17 cellular contexts compared by ENCODE assay signal in genomic region chr4:48021086-48021485, GRCh38. TPM values are rescaled to one million over a fixed set of nuclear protein-coding genes. Genes with fewer than 3 reads are reported as not detected.
DNase-seq lines count a peak whose midpoint lies in the region; ATAC-seq and TF ChIP-seq lines count a peak whose summit lies in the region.
"Had no signal": no experiment of that assay in that cellular context is flagged by ENCODE, and none has a peak within 500 bp of the region (broad histone marks: within the 10 kb centered on the region; RNA-seq: fewer than 3 reads in every experiment).

No MANE protein-coding gene starts in this region.

- POLR2A ChIA-PET in activated CD4-positive, alpha-beta T cell treated with anti-CD3 and anti-CD28 coated beads for 36 hours (lab: Charles Lee) = no interaction called here

- H3K36me3 Mint-ChIP-seq in activated CD4-positive, alpha-beta T cell treated with anti-CD3 and anti-CD28 coated beads for 36 hours (ENCODE audit: low read depth) = peaks cover 7% of the 10 kb centered on the region
- H3K36me3 Mint-ChIP-seq in activated naive CD4-positive, alpha-beta T cell treated with anti-CD3 and anti-CD28 coated beads, Interleukin-2, amount 50 U/mL, for 24 hours = peaks cover 8% of the 10 kb centered on the region
- H3K36me3 Mint-ChIP-seq in stimulated activated effector memory CD8-positive, alpha-beta T cell treated with anti-CD3 and anti-CD28 coated beads, Interleukin-12 subunit alpha, Interleukin-12 subunit beta, amount 100 ng/mL, for 72 hours = no peaks in the 10 kb centered on the region

- CTCF ChIA-PET in activated CD4-positive, alpha-beta T cell treated with anti-CD3 and anti-CD28 coated beads for 36 hours (lab: Charles Lee) = no interaction called here

- no peak for DNase-seq in activated CD4-positive, alpha-beta T cell treated with anti-CD3 and anti-CD28 coated beads for 36 hours
- DNase-seq in activated CD4-positive, alpha-beta T cell treated with anti-CD3 and anti-CD28 coated beads for 4 hours = no peak
- DNase-seq in activated naive CD4-positive, alpha-beta T cell (lab: John Stamatoyannopoulos, UW) = no peak
- DNase-seq in stimulated activated effector memory CD8-positive, alpha-beta T cell treated with anti-CD3 and anti-CD28 coated beads, Interleukin-12 subunit alpha, Interleukin-12 subunit beta, amount 100 ng/mL, for 72 hours (ENCODE audit: low spot score in 2 of 2) = no peak
- DNase-seq in heart left ventricle = no peak
- DNase-seq: 8988T; AML-193; Caco-2; CD8-positive, alpha-beta memory T cell; DND-41; GDM1; GOT3 had no signal

- peaks cover 2% of the 10 kb centered on the region for H3K9me3 Mint-ChIP-seq in activated CD4-positive, alpha-beta T cell treated with anti-CD3 and anti-CD28 coated beads for 36 hours (ENCODE audit: low read depth)
- no peaks in the 10 kb centered on the region for H3K9me3 Mint-ChIP-seq in activated naive CD4-positive, alpha-beta T cell treated with anti-CD3 and anti-CD28 coated beads, Interleukin-2, amount 50 U/mL, for 24 hours
- no peaks in the 10 kb centered on the region for H3K9me3 Mint-ChIP-seq in stimulated activated effector memory CD8-positive, alpha-beta T cell treated with anti-CD3 and anti-CD28 coated beads, Interleukin-12 subunit alpha, Interleukin-12 subunit beta, amount 100 ng/mL, for 72 hours
- H3K9me3 Mint-ChIP-seq: CD8-positive, alpha-beta memory T cell had no signal

- TF ChIP-seq POLR2A in heart left ventricle (IDR thresholded peaks at IDR 0.05) = no peak

- peak; percentile 64 for ATAC-seq in activated CD4-positive, alpha-beta T cell treated with anti-CD3 and anti-CD28 coated beads for 36 hours
- ATAC-seq in stimulated activated effector memory CD8-positive, alpha-beta T cell treated with anti-CD3 and anti-CD28 coated beads, Interleukin-12 subunit alpha, Interleukin-12 subunit beta, amount 100 ng/mL, for 72 hours = peak; percentile 64
- no peak for ATAC-seq in HG03571 (IDR thresholded peaks at IDR 0.05; ENCODE audit: unreplicated experiment)
- ATAC-seq in heart left ventricle = no peak
- ATAC-seq: HepG2 had no signal

- H3K4me3 ChIP-seq in heart left ventricle = no peak overlapping the region
- H3K4me3 ChIP-seq: BLaER1, HAP-1 had no signal

- WGBS in heart left ventricle, 4 donors = 0 to 96% (median 93%) methylated on average over 1 of the region's 1 CpG

- no peaks in the 10 kb centered on the region for H3K9me3 ChIP-seq in heart left ventricle
- H3K9me3 ChIP-seq: BLaER1, Caco-2, HAP-1 had no signal

- no peak overlapping the region for H3K27ac ChIP-seq in heart left ventricle
- H3K27ac ChIP-seq: BLaER1 had no signal

- no peaks in the 10 kb centered on the region for H3K36me3 ChIP-seq in heart left ventricle
- H3K36me3 ChIP-seq: BLaER1, HAP-1 had no signal

- no peak for TF ChIP-seq CTCF in heart left ventricle (IDR thresholded peaks at IDR 0.05)

- H3K4me1 ChIP-seq in heart left ventricle = peaks cover 0 to 18% (median 8%) of the 10 kb centered on the region in 12 donors

- H3K27me3 ChIP-seq in heart left ventricle = peaks cover 0 to 26% (median 8%) of the 10 kb centered on the region in 9 donors

- no peak overlapping the region for H3K27ac Mint-ChIP-seq in activated CD4-positive, alpha-beta T cell treated with anti-CD3 and anti-CD28 coated beads for 36 hours
- peak overlapping the region; percentile 76 for H3K27ac Mint-ChIP-seq in activated naive CD4-positive, alpha-beta T cell treated with anti-CD3 and anti-CD28 coated beads, Interleukin-2, amount 50 U/mL, for 24 hours
- H3K27ac Mint-ChIP-seq in stimulated activated effector memory CD8-positive, alpha-beta T cell treated with anti-CD3 and anti-CD28 coated beads, Interleukin-12 subunit alpha, Interleukin-12 subunit beta, amount 100 ng/mL, for 72 hours = no peak overlapping the region

- peaks cover 12% of the 10 kb centered on the region for H3K27me3 Mint-ChIP-seq in activated CD4-positive, alpha-beta T cell treated with anti-CD3 and anti-CD28 coated beads for 36 hours
- H3K27me3 Mint-ChIP-seq in activated naive CD4-positive, alpha-beta T cell treated with anti-CD3 and anti-CD28 coated beads, Interleukin-2, amount 50 U/mL, for 24 hours = peaks cover 2% of the 10 kb centered on the region

- H3K4me1 Mint-ChIP-seq in activated CD4-positive, alpha-beta T cell treated with anti-CD3 and anti-CD28 coated beads for 36 hours = peaks cover 35% of the 10 kb centered on the region
- peaks cover 29% of the 10 kb centered on the region for H3K4me1 Mint-ChIP-seq in activated naive CD4-positive, alpha-beta T cell treated with anti-CD3 and anti-CD28 coated beads, Interleukin-2, amount 50 U/mL, for 24 hours
- peaks cover 15% of the 10 kb centered on the region for H3K4me1 Mint-ChIP-seq in stimulated activated effector memory CD8-positive, alpha-beta T cell treated with anti-CD3 and anti-CD28 coated beads, Interleukin-12 subunit alpha, Interleukin-12 subunit beta, amount 100 ng/mL, for 72 hours

- intact Hi-C loops in activated CD4-positive, alpha-beta T cell treated with anti-CD3 and anti-CD28 coated beads for 36 hours (cut with DNase I, micrococcal nuclease) = loop anchor here (1.0 to 2.0 kb wide), 3 partner anchors 15 to 108 kb away; no protein-coding TSS in a partner anchor
- intact Hi-C loops in heart left ventricle (cut with DNase I) = no loop called here

- no peak overlapping the region for H3K4me3 Mint-ChIP-seq in activated CD4-positive, alpha-beta T cell treated with anti-CD3 and anti-CD28 coated beads for 36 hours
- H3K4me3 Mint-ChIP-seq in activated naive CD4-positive, alpha-beta T cell treated with anti-CD3 and anti-CD28 coated beads, Interleukin-2, amount 50 U/mL, for 24 hours = peak overlapping the region; percentile 39
- H3K4me3 Mint-ChIP-seq in stimulated activated effector memory CD8-positive, alpha-beta T cell treated with anti-CD3 and anti-CD28 coated beads, Interleukin-12 subunit alpha, Interleukin-12 subunit beta, amount 100 ng/mL, for 72 hours = no peak overlapping the region
- H3K4me3 Mint-ChIP-seq: CD8-positive, alpha-beta memory T cell had no signal

RNA-seq across cellular contexts. Expression of gene NIPAL1, which starts 4.5 kb away (rescaled TPM):
- 1 to 10 TPM; 1.6 to 1.8 TPM for total RNA-seq in activated CD4-positive, alpha-beta T cell treated with anti-CD3 and anti-CD28 coated beads for 36 hours
- total RNA-seq in heart left ventricle = under 1 TPM in 7 of 9 donors, not detected in 2; 0.05 to 0.92 (median 0.34) TPM
- polyA plus RNA-seq in heart left ventricle = under 1 TPM; 0.23 to 0.24 TPM

RNA-seq across cellular contexts. Expression of gene CNGA1, which starts 4.6 kb away (rescaled TPM):
- under 1 TPM; 0.16 to 0.30 TPM for total RNA-seq in activated CD4-positive, alpha-beta T cell treated with anti-CD3 and anti-CD28 coated beads for 36 hours
- 1 to 10 TPM in 1 of 9 donors, under 1 TPM in 5, not detected in 3; 0.34 to 1.9 (median 0.73) TPM for total RNA-seq in heart left ventricle
- polyA plus RNA-seq in heart left ventricle = under 1 TPM; 0.19 to 0.80 TPM
- total RNA-seq: CD8-positive, alpha-beta memory T cell had no signal
- polyA plus RNA-seq: CD8-positive, alpha-beta memory T cell had no signal

Comparison
In these comparisons a context has a peak if more than half of its experiments do, and no peak if none do; other contexts are left out.
1. ATAC-seq: peak in activated CD4-positive, alpha-beta T cell treated with anti-CD3 and anti-CD28 coated beads for 36 hours (single experiment) and stimulated activated effector memory CD8-positive, alpha-beta T cell treated with anti-CD3 and anti-CD28 coated beads, Interleukin-12 subunit alpha, Interleukin-12 subunit beta, amount 100 ng/mL, for 72 hours (single experiment); none in HG03571 (single experiment) and heart left ventricle (0 of 4).
2. intact Hi-C loops: an anchor here in activated CD4-positive, alpha-beta T cell treated with anti-CD3 and anti-CD28 coated beads for 36 hours (1.0 to 2.0 kb wide); none called in heart left ventricle.